In the genomic region with DNA sequence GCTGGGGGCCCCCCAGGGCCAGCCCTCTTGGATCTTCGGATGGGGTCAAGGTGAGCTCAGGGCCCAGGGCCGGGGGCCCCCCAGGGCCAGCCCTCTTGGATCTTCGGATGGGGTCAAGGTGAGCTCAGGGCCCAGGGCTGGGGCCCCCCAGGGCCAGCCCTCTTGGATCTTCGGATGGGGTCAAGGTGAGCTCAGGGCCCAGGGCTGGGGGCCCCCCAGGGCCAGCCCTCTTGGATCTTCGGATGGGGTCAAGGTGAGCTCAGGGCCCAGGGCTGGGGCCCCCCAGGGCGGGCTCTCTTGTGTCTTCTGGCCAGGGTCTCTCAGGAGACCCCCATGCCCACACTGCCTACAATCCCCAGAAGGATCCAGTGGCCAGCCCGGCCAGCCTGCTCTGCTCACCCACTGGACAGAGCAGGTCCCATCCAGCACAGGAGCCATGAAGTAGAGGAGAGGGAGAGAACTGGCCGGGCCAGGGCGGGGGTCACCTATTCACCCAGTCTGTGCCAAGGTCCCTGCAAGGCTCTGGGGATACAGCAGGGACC, we compare ENCODE assay signal across 11 cellular contexts. TPM values are rescaled to one million over a fixed set of nuclear protein-coding genes. Genes with fewer than 3 reads are reported as not detected.
DNase-seq lines count a peak whose midpoint lies in the region; ATAC-seq, FAIRE-seq and TF ChIP-seq lines count a peak whose summit lies in the region.
"Not testable (repeated sequence)": the region's sequence is repeated elsewhere in the genome, so short reads cannot be mapped to it uniquely, and the experiment has no call there.
"Had no signal": no experiment of that assay in that cellular context is flagged by ENCODE, and none has a peak within 500 bp of the region (broad histone marks: within the 10 kb centered on the region; RNA-seq: fewer than 3 reads in every experiment).

No MANE protein-coding gene starts in this region.

- not testable (repeated sequence) for BruUV-seq in HepG2 (replicated peaks; lab: Mats Ljungman, UMichigan)

- not testable (repeated sequence) for H4K20me1 ChIP-seq in HepG2 (ENCODE audit: insufficient read depth, low read length)

- not testable (repeated sequence) for H2BK120ac ChIP-seq in neuronal stem cell (ENCODE audit: low read depth, low read length)

- not testable (repeated sequence) for ATAC-seq in Right ventricle myocardium superior (ENCODE audit: poor library complexity); HepG2

- H3K36me3 ChIP-seq in H7 (replicated peaks; ENCODE audit: control insufficient read depth, insufficient read depth, low read length); HepG2 (replicated peaks in 1 of 2; ENCODE audit: control insufficient read depth in 1 of 2, insufficient read depth in 2 of 2, low read length in 2 of 2): not testable (repeated sequence)
- peaks cover 33% of the 10 kb centered on the region for H3K36me3 ChIP-seq in WERI-Rb-1
- H3K36me3 ChIP-seq in neuronal stem cell (replicated peaks in 1 of 2; ENCODE audit: control insufficient read depth in 2 of 2, insufficient read depth in 2 of 2, low read length in 2 of 2) = peaks cover 4 to 24% of the 10 kb centered on the region in 2 donors

- H3K23ac ChIP-seq in neuronal stem cell (ENCODE audit: low read depth, low read length, poor library complexity) = not testable (repeated sequence)

- H3K4me1 ChIP-seq in HepG2 (ENCODE audit: insufficient read depth, low read length) (peaks cover 61% of the 10 kb centered on the region), neuronal stem cell (ENCODE audit: control insufficient read depth in 2 of 2, insufficient read depth in 1 of 2, low read depth in 1 of 2, low read length in 2 of 2) (peaks cover 15 to 22% of the 10 kb centered on the region in 2 donors)

- CTCF ChIA-PET in HepG2 (lab: Yijun Ruan, JAX; ENCODE audit: low intra/inter-chr PET ratio, low total read pairs) = not testable (repeated sequence)

- DNase-seq in H7 = peak; percentile 22
- DNase-seq in WERI-Rb-1; HepG2 (ENCODE audit: low spot score); neuronal stem cell (ENCODE audit: low spot score): not testable (repeated sequence)
- peak; percentile 10 for DNase-seq in Right ventricle myocardium superior
- DNase-seq in posterior vena cava (ENCODE audit: low spot score) = peak; percentile 56

- H3K27me3 ChIP-seq in H7 (ENCODE audit: control insufficient read depth, insufficient read depth, low read length) (peaks cover 18% of the 10 kb centered on the region), neuronal stem cell (ENCODE audit: control insufficient read depth in 3 of 3, insufficient read depth in 3 of 3, low read depth in 1 of 3, low read length in 3 of 3) (peaks cover 0 to 14% (median 5%) of the 10 kb centered on the region in 3 experiments)
- H3K27me3 ChIP-seq in WERI-Rb-1 (ENCODE audit: insufficient read depth, low read depth, severe bottlenecking); HepG2 (ENCODE audit: control insufficient read depth in 1 of 2, insufficient read depth in 2 of 2, low read length in 2 of 2): not testable (repeated sequence)

- H3K4me3 ChIP-seq in H7 (ENCODE audit: insufficient read depth, low read depth, low read length); WERI-Rb-1 (ENCODE audit: low read depth, low read length); HepG2 (replicated peaks in 1 of 3; ENCODE audit: insufficient read depth in 1 of 3, low read depth in 2 of 3, low read length in 3 of 3); neuronal stem cell (ENCODE audit: low read length in 2 of 2): not testable (repeated sequence)

- H3K27ac ChIP-seq in C4-2B = peak overlapping the region; percentile 81
- H3K27ac ChIP-seq in WERI-Rb-1 = peak overlapping the region; percentile 90
- H3K27ac ChIP-seq in HepG2 (ENCODE audit: extremely low read length, insufficient read depth, low read length) = peak overlapping the region; percentile 8
- not testable (repeated sequence) for H3K27ac ChIP-seq in neuronal stem cell (replicated peaks; ENCODE audit: low read length)

- not testable (repeated sequence) for H3K9me3 ChIP-seq in WERI-Rb-1 (ENCODE audit: severe bottlenecking); HepG2 (ENCODE audit: low read length); neuronal stem cell (replicated peaks in 1 of 2; ENCODE audit: control insufficient read depth in 2 of 2, insufficient read depth in 1 of 2, low read depth in 1 of 2, low read length in 2 of 2)

- not testable (repeated sequence) for H2BK12ac ChIP-seq in neuronal stem cell (ENCODE audit: low read length)

- POLR2A ChIA-PET in HepG2 (lab: Yijun Ruan, JAX) = not testable (repeated sequence)

- TF ChIP-seq CTCF in C4-2B (conservative IDR thresholded peaks at IDR 0.05); WERI-Rb-1 (IDR thresholded peaks at IDR 0.05; ENCODE audit: low read depth, low read length); HepG2 (CRISPR knock-in tag; IDR thresholded peaks at IDR 0.05): not testable (repeated sequence)

- not testable (repeated sequence) for H3K4me2 ChIP-seq in HepG2 (ENCODE audit: low read depth, low read length); neuronal stem cell (ENCODE audit: insufficient read depth, low read length, poor library complexity, severe bottlenecking)

- not testable (repeated sequence) for H3K18ac ChIP-seq in neuronal stem cell (ENCODE audit: low read length)

- H4K8ac ChIP-seq in neuronal stem cell (ENCODE audit: low read depth, low read length) = not testable (repeated sequence)

- H2AFZ ChIP-seq in HepG2 (ENCODE audit: low read length); neuronal stem cell (ENCODE audit: low read length): not testable (repeated sequence)

- not testable (repeated sequence) for H4K91ac ChIP-seq in neuronal stem cell (ENCODE audit: low read depth, low read length, poor library complexity)

- not testable (repeated sequence) for H3K9ac ChIP-seq in HepG2 (ENCODE audit: insufficient read depth, low read depth, low read length); neuronal stem cell (ENCODE audit: low read depth, low read length, poor library complexity)

- in situ Hi-C loops in HepG2 (cut with HindIII; ENCODE audit: extremely low pct_ligation_motif_present, low pct_unique_long_range_greater_than_20kb) = not testable (repeated sequence)

- not testable (repeated sequence) for H3K14ac ChIP-seq in neuronal stem cell (ENCODE audit: low read length)

- not testable (repeated sequence) for H2BK15ac ChIP-seq in neuronal stem cell (ENCODE audit: low read length)

- 100% methylated on average over 4 of the region's 9 CpGs for WGBS in HepG2 (ENCODE audit: low lambda C conversion rate)
- no CpG with 5 or more reads among the region's 9 CpGs for WGBS in neuronal stem cell (ENCODE audit: extremely low coverage in 2 of 2, insufficient read length in 2 of 2, insufficient replicate concordance in 1 of 2), 2 donors

- FAIRE-seq in HepG2 (lab: Jason Lieb, UNC) = not testable (repeated sequence)

- TF ChIP-seq POLR2A in HepG2 (IDR thresholded peaks at IDR 0.05; ENCODE audit: insufficient read depth in 1 of 2, low read depth in 2 of 2, low read length in 2 of 2) = not testable (repeated sequence)

- TF ChIP-seq EP300 in HepG2 (IDR thresholded peaks at IDR 0.05; ENCODE audit: low read depth in 2 of 2, low read length in 2 of 2); HepG2 (CRISPR knock-in tag; IDR thresholded peaks at IDR 0.05; ENCODE audit: borderline replicate concordance): not testable (repeated sequence)

- peaks cover 49% of the 10 kb centered on the region for H3K79me2 ChIP-seq in HepG2 (ENCODE audit: insufficient read depth, low read length)

- peak overlapping the region; percentile 39 for H2BK5ac ChIP-seq in neuronal stem cell (ENCODE audit: low read length)

- not testable (repeated sequence) for H3K79me1 ChIP-seq in neuronal stem cell (ENCODE audit: low read depth, low read length)

- not testable (repeated sequence) for H2AK5ac ChIP-seq in neuronal stem cell (ENCODE audit: low read depth, low read length)

- H3K4ac ChIP-seq in neuronal stem cell (ENCODE audit: low read length) = not testable (repeated sequence)

- not testable (repeated sequence) for TF ChIP-seq RAD21 in HepG2 (CRISPR knock-in tag; IDR thresholded peaks at IDR 0.05)

- intact Hi-C loops in Right ventricle myocardium superior (cut with DNase I); HepG2 (cut with micrococcal nuclease; ENCODE audit: unreplicated experiment); posterior vena cava (cut with DNase I): not testable (repeated sequence)

RNA-seq across cellular contexts. Expression of gene RABL6, which starts 4.7 kb away (rescaled TPM):
- total RNA-seq in H7 (2014; rRNA removed; shearing (Covaris generic)) = 150 TPM in 2 replicates
- 68.0 TPM for total RNA-seq in Right ventricle myocardium superior
- total RNA-seq in HepG2 (2016; rRNA removed; fragmentation: Illumina TruSeq; extraction: Trizol) = 66.4 and 81.5 TPM in 2 replicates
- total RNA-seq in HepG2 (2016; cell fraction: cytosol; rRNA removed; fragmentation: Illumina TruSeq; extraction: Trizol; ENCODE audit: low read depth) = 37.0 and 38.7 TPM in 2 replicates
- 54.7 and 84.6 TPM in 2 replicates for total RNA-seq in HepG2 (2016; cell fraction: insoluble cytoplasmic fraction; rRNA removed; fragmentation: Illumina TruSeq; extraction: Trizol)
- total RNA-seq in HepG2 (2016; cell fraction: membrane; rRNA removed; fragmentation: Illumina TruSeq; extraction: Trizol) = 88.7 and 91.1 TPM in 2 replicates
- total RNA-seq in HepG2 (2016; cell fraction: nucleus; rRNA removed; fragmentation: Illumina TruSeq; extraction: Trizol) = 50.3 and 58.9 TPM in 2 replicates
- polyA plus RNA-seq in HepG2 (2011; rRNA removed) = 125 and 139 TPM in 2 replicates
- 72.4 and 105 TPM in 2 replicates for polyA plus RNA-seq in HepG2 (2011; cell fraction: cytosol; rRNA removed)
- polyA plus RNA-seq in HepG2 (2011; cell fraction: nucleus; rRNA removed) = 222 and 282 TPM in 2 replicates
- polyA plus RNA-seq in HepG2 (2012) = 114 and 126 TPM in 2 replicates
- polyA plus RNA-seq in HepG2 (2016; cell fraction: cytosol; fragmentation: Illumina TruSeq; extraction: Trizol; ENCODE audit: low read depth) = 45.2 and 45.6 TPM in 2 replicates
- polyA plus RNA-seq in HepG2 (2016; cell fraction: insoluble cytoplasmic fraction; fragmentation: Illumina TruSeq; extraction: Trizol; ENCODE audit: low read depth) = 68.3 and 84.3 TPM in 2 replicates
- 80.1 and 85.2 TPM in 2 replicates for polyA plus RNA-seq in HepG2 (2016; cell fraction: membrane; fragmentation: Illumina TruSeq; extraction: Trizol; ENCODE audit: low read depth)
- polyA plus RNA-seq in HepG2 (2016; cell fraction: nucleus; fragmentation: Illumina TruSeq; extraction: Trizol; ENCODE audit: insufficient read depth, low read depth) = 135 and 137 TPM in 2 replicates
- polyA minus RNA-seq in HepG2 (2011; rRNA and poly(A)+ RNA removed; ENCODE audit: low replicate concordance) = 117 and 139 TPM in 2 replicates
- 60.1 and 64.7 TPM in 2 replicates for polyA minus RNA-seq in HepG2 (2011; cell fraction: cytosol; rRNA and poly(A)+ RNA removed)
- polyA minus RNA-seq in HepG2 (2011; cell fraction: nucleus; rRNA and poly(A)+ RNA removed) = 67.3 and 68.4 TPM in 2 replicates
- 115 TPM for polyA plus RNA-seq in neuronal stem cell (2013, experiment 1 of 2)
- 112 TPM for polyA plus RNA-seq in neuronal stem cell (2013, experiment 2 of 2)
- 10 to 100 TPM; 47.9 to 49.8 TPM for total RNA-seq in posterior vena cava

RNA-seq across cellular contexts. Expression of gene CCDC183, which starts 6.9 kb away (rescaled TPM):
- 0.66 and 0.85 TPM in 2 replicates for total RNA-seq in H7 (2014; rRNA removed; shearing (Covaris generic))
- total RNA-seq in Right ventricle myocardium superior (1.5 TPM), HepG2 (2016; rRNA removed; fragmentation: Illumina TruSeq; extraction: Trizol) (3.0 and 5.0 TPM in 2 replicates), posterior vena cava (under 1 TPM; 0.29 to 0.42 TPM)
- total RNA-seq in HepG2 (2016; cell fraction: cytosol; rRNA removed; fragmentation: Illumina TruSeq; extraction: Trizol; ENCODE audit: low read depth) = 7.7 and 12.2 TPM in 2 replicates
- 2.7 and 3.9 TPM in 2 replicates for total RNA-seq in HepG2 (2016; cell fraction: insoluble cytoplasmic fraction; rRNA removed; fragmentation: Illumina TruSeq; extraction: Trizol)
- total RNA-seq in HepG2 (2016; cell fraction: membrane; rRNA removed; fragmentation: Illumina TruSeq; extraction: Trizol) = 8.1 and 14.4 TPM in 2 replicates
- total RNA-seq in HepG2 (2016; cell fraction: nucleus; rRNA removed; fragmentation: Illumina TruSeq; extraction: Trizol) = 1.6 and 3.7 TPM in 2 replicates
- polyA plus RNA-seq in HepG2 (2011; rRNA removed) = 66.4 and 91.2 TPM in 2 replicates
- 27.0 and 41.7 TPM in 2 replicates for polyA plus RNA-seq in HepG2 (2011; cell fraction: cytosol; rRNA removed)
- polyA plus RNA-seq in HepG2 (2011; cell fraction: nucleus; rRNA removed) = 838 and 949 TPM in 2 replicates
- polyA plus RNA-seq in HepG2 (2012) = 36.4 and 41.6 TPM in 2 replicates
- 10.3 and 12.4 TPM in 2 replicates for polyA plus RNA-seq in HepG2 (2016; cell fraction: cytosol; fragmentation: Illumina TruSeq; extraction: Trizol; ENCODE audit: low read depth)
- 4.0 and 6.0 TPM in 2 replicates for polyA plus RNA-seq in HepG2 (2016; cell fraction: insoluble cytoplasmic fraction; fragmentation: Illumina TruSeq; extraction: Trizol; ENCODE audit: low read depth)
- 10.0 and 11.0 TPM in 2 replicates for polyA plus RNA-seq in HepG2 (2016; cell fraction: membrane; fragmentation: Illumina TruSeq; extraction: Trizol; ENCODE audit: low read depth)
- 5.5 and 8.4 TPM in 2 replicates for polyA plus RNA-seq in HepG2 (2016; cell fraction: nucleus; fragmentation: Illumina TruSeq; extraction: Trizol; ENCODE audit: insufficient read depth, low read depth)
- polyA minus RNA-seq in HepG2 (2011; rRNA and poly(A)+ RNA removed; ENCODE audit: low replicate concordance) = 0.12 and 15.7 TPM in 2 replicates
- polyA minus RNA-seq in HepG2 (2011; cell fraction: cytosol; rRNA and poly(A)+ RNA removed) = 5.2 and 6.7 TPM in 2 replicates
- polyA minus RNA-seq in HepG2 (2011; cell fraction: nucleus; rRNA and poly(A)+ RNA removed) = 70.7 and 83.0 TPM in 2 replicates
- polyA plus RNA-seq in neuronal stem cell (2013, experiment 1 of 2) = 2.7 TPM
- polyA plus RNA-seq in neuronal stem cell (2013, experiment 2 of 2) = 2.7 TPM

RNA-seq across cellular contexts. Expression of gene TMEM141, which starts 11.9 kb away (rescaled TPM):
- 73.9 and 80.6 TPM in 2 replicates for total RNA-seq in H7 (2014; rRNA removed; shearing (Covaris generic))
- 70.9 TPM for total RNA-seq in Right ventricle myocardium superior
- total RNA-seq in HepG2 (2016; rRNA removed; fragmentation: Illumina TruSeq; extraction: Trizol) = 81.0 and 84.7 TPM in 2 replicates
- total RNA-seq in HepG2 (2016; cell fraction: cytosol; rRNA removed; fragmentation: Illumina TruSeq; extraction: Trizol; ENCODE audit: low read depth) = 70.4 and 100.0 TPM in 2 replicates
- total RNA-seq in HepG2 (2016; cell fraction: insoluble cytoplasmic fraction; rRNA removed; fragmentation: Illumina TruSeq; extraction: Trizol) = 80.8 and 84.7 TPM in 2 replicates
- 80.1 and 91.8 TPM in 2 replicates for total RNA-seq in HepG2 (2016; cell fraction: membrane; rRNA removed; fragmentation: Illumina TruSeq; extraction: Trizol)
- 33.1 and 42.9 TPM in 2 replicates for total RNA-seq in HepG2 (2016; cell fraction: nucleus; rRNA removed; fragmentation: Illumina TruSeq; extraction: Trizol)
- polyA plus RNA-seq in HepG2 (2011; rRNA removed) = 199 and 202 TPM in 2 replicates
- 251 and 366 TPM in 2 replicates for polyA plus RNA-seq in HepG2 (2011; cell fraction: cytosol; rRNA removed)
- 166 and 175 TPM in 2 replicates for polyA plus RNA-seq in HepG2 (2011; cell fraction: nucleus; rRNA removed)
- 67.3 and 131 TPM in 2 replicates for polyA plus RNA-seq in HepG2 (2012)
- polyA plus RNA-seq in HepG2 (2016; cell fraction: cytosol; fragmentation: Illumina TruSeq; extraction: Trizol; ENCODE audit: low read depth) = 77.4 and 109 TPM in 2 replicates
- polyA plus RNA-seq in HepG2 (2016; cell fraction: insoluble cytoplasmic fraction; fragmentation: Illumina TruSeq; extraction: Trizol; ENCODE audit: low read depth) = 78.7 and 86.2 TPM in 2 replicates
- 77.7 and 87.6 TPM in 2 replicates for polyA plus RNA-seq in HepG2 (2016; cell fraction: membrane; fragmentation: Illumina TruSeq; extraction: Trizol; ENCODE audit: low read depth)
- polyA plus RNA-seq in HepG2 (2016; cell fraction: nucleus; fragmentation: Illumina TruSeq; extraction: Trizol; ENCODE audit: insufficient read depth, low read depth) = 59.2 and 68.0 TPM in 2 replicates
- 52.1 and 111 TPM in 2 replicates for polyA minus RNA-seq in HepG2 (2011; rRNA and poly(A)+ RNA removed; ENCODE audit: low replicate concordance)
- polyA minus RNA-seq in HepG2 (2011; cell fraction: cytosol; rRNA and poly(A)+ RNA removed) = 30.4 and 35.6 TPM in 2 replicates
- 38.6 and 51.1 TPM in 2 replicates for polyA minus RNA-seq in HepG2 (2011; cell fraction: nucleus; rRNA and poly(A)+ RNA removed)
- polyA plus RNA-seq in neuronal stem cell (2013, experiment 1 of 2) = 30.7 TPM
- 29.9 TPM for polyA plus RNA-seq in neuronal stem cell (2013, experiment 2 of 2)
- total RNA-seq in posterior vena cava = 10 to 100 TPM; 28.1 to 33.9 TPM

RNA-seq across cellular contexts. Expression of gene LCN15, which starts 38.8 kb away (rescaled TPM):
- total RNA-seq in H7 (2014; rRNA removed; shearing (Covaris generic)) = 0.18 TPM in 1 of 2 replicates, not detected in the other
- total RNA-seq in Right ventricle myocardium superior = not detected
- total RNA-seq in HepG2 (2016; rRNA removed; fragmentation: Illumina TruSeq; extraction: Trizol) = 0.29 and 1.3 TPM in 2 replicates
- 1.3 and 1.9 TPM in 2 replicates for total RNA-seq in HepG2 (2016; cell fraction: cytosol; rRNA removed; fragmentation: Illumina TruSeq; extraction: Trizol; ENCODE audit: low read depth)
- total RNA-seq in HepG2 (2016; cell fraction: insoluble cytoplasmic fraction; rRNA removed; fragmentation: Illumina TruSeq; extraction: Trizol) = 0.55 and 1.00 TPM in 2 replicates
- total RNA-seq in HepG2 (2016; cell fraction: membrane; rRNA removed; fragmentation: Illumina TruSeq; extraction: Trizol) = 0.96 and 1.5 TPM in 2 replicates
- 0.41 and 0.99 TPM in 2 replicates for total RNA-seq in HepG2 (2016; cell fraction: nucleus; rRNA removed; fragmentation: Illumina TruSeq; extraction: Trizol)
- polyA plus RNA-seq in HepG2 (2011; rRNA removed) = 32.9 and 53.7 TPM in 2 replicates
- polyA plus RNA-seq in HepG2 (2011; cell fraction: cytosol; rRNA removed) = 35.0 and 114 TPM in 2 replicates
- polyA plus RNA-seq in HepG2 (2011; cell fraction: nucleus; rRNA removed) = 18.7 and 43.2 TPM in 2 replicates
- 13.7 and 27.0 TPM in 2 replicates for polyA plus RNA-seq in HepG2 (2012)
- 1.2 and 1.3 TPM in 2 replicates for polyA plus RNA-seq in HepG2 (2016; cell fraction: cytosol; fragmentation: Illumina TruSeq; extraction: Trizol; ENCODE audit: low read depth)
- 0.36 and 0.57 TPM in 2 replicates for polyA plus RNA-seq in HepG2 (2016; cell fraction: insoluble cytoplasmic fraction; fragmentation: Illumina TruSeq; extraction: Trizol; ENCODE audit: low read depth)
- 0.84 and 0.88 TPM in 2 replicates for polyA plus RNA-seq in HepG2 (2016; cell fraction: membrane; fragmentation: Illumina TruSeq; extraction: Trizol; ENCODE audit: low read depth)
- polyA plus RNA-seq in HepG2 (2016; cell fraction: nucleus; fragmentation: Illumina TruSeq; extraction: Trizol; ENCODE audit: insufficient read depth, low read depth) = 0.93 and 1.4 TPM in 2 replicates
- polyA minus RNA-seq in HepG2 (2011; rRNA and poly(A)+ RNA removed; ENCODE audit: low replicate concordance) = 28.1 TPM in 1 of 2 replicates, not detected in the other
- polyA minus RNA-seq in HepG2 (2011; cell fraction: cytosol; rRNA and poly(A)+ RNA removed) = 3.6 and 11.7 TPM in 2 replicates
- 2.1 and 3.2 TPM in 2 replicates for polyA minus RNA-seq in HepG2 (2011; cell fraction: nucleus; rRNA and poly(A)+ RNA removed)
- 0.03 TPM for polyA plus RNA-seq in neuronal stem cell (2013, experiment 1 of 2)
- polyA plus RNA-seq in neuronal stem cell (2013, experiment 2 of 2) = 0.08 TPM
- not detected for total RNA-seq in posterior vena cava
- total RNA-seq: Caco-2; CD8-positive, alpha-beta T cell; GM23248; H9 had no signal
- polyA plus RNA-seq: GM23248 had no signal

RNA-seq across cellular contexts. Expression of gene AJM1, which starts 39.2 kb away (rescaled TPM):
- 0.14 and 0.52 TPM in 2 replicates for total RNA-seq in H7 (2014; rRNA removed; shearing (Covaris generic))
- total RNA-seq in Right ventricle myocardium superior = 7.3 TPM
- total RNA-seq in HepG2 (2016; rRNA removed; fragmentation: Illumina TruSeq; extraction: Trizol) = 0.48 and 1.1 TPM in 2 replicates
- 0.61 and 0.71 TPM in 2 replicates for total RNA-seq in HepG2 (2016; cell fraction: cytosol; rRNA removed; fragmentation: Illumina TruSeq; extraction: Trizol; ENCODE audit: low read depth)
- 0.30 and 1.00 TPM in 2 replicates for total RNA-seq in HepG2 (2016; cell fraction: insoluble cytoplasmic fraction; rRNA removed; fragmentation: Illumina TruSeq; extraction: Trizol)
- total RNA-seq in HepG2 (2016; cell fraction: membrane; rRNA removed; fragmentation: Illumina TruSeq; extraction: Trizol) = 0.59 and 0.90 TPM in 2 replicates
- 1.0 TPM in 2 replicates for total RNA-seq in HepG2 (2016; cell fraction: nucleus; rRNA removed; fragmentation: Illumina TruSeq; extraction: Trizol)
- polyA plus RNA-seq in HepG2 (2011; rRNA removed) = 1.2 and 1.4 TPM in 2 replicates
- 0.45 and 0.97 TPM in 2 replicates for polyA plus RNA-seq in HepG2 (2011; cell fraction: cytosol; rRNA removed)
- 22.1 and 27.9 TPM in 2 replicates for polyA plus RNA-seq in HepG2 (2011; cell fraction: nucleus; rRNA removed)
- 2.2 TPM in 2 replicates for polyA plus RNA-seq in HepG2 (2012)
- polyA plus RNA-seq in HepG2 (2016; cell fraction: cytosol; fragmentation: Illumina TruSeq; extraction: Trizol; ENCODE audit: low read depth) = 0.40 and 0.78 TPM in 2 replicates
- 0.61 and 0.74 TPM in 2 replicates for polyA plus RNA-seq in HepG2 (2016; cell fraction: insoluble cytoplasmic fraction; fragmentation: Illumina TruSeq; extraction: Trizol; ENCODE audit: low read depth)
- polyA plus RNA-seq in HepG2 (2016; cell fraction: membrane; fragmentation: Illumina TruSeq; extraction: Trizol; ENCODE audit: low read depth) = 0.52 and 0.76 TPM in 2 replicates
- 4.1 and 4.6 TPM in 2 replicates for polyA plus RNA-seq in HepG2 (2016; cell fraction: nucleus; fragmentation: Illumina TruSeq; extraction: Trizol; ENCODE audit: insufficient read depth, low read depth)
- 0.77 and 1.1 TPM in 2 replicates for polyA minus RNA-seq in HepG2 (2011; rRNA and poly(A)+ RNA removed; ENCODE audit: low replicate concordance)
- polyA minus RNA-seq in HepG2 (2011; cell fraction: cytosol; rRNA and poly(A)+ RNA removed) = 1.5 and 1.8 TPM in 2 replicates
- 3.0 and 3.3 TPM in 2 replicates for polyA minus RNA-seq in HepG2 (2011; cell fraction: nucleus; rRNA and poly(A)+ RNA removed)
- 0.42 TPM for polyA plus RNA-seq in neuronal stem cell (2013, experiment 1 of 2)
- 0.44 TPM for polyA plus RNA-seq in neuronal stem cell (2013, experiment 2 of 2)
- 1 to 10 TPM; 4.7 to 5.9 TPM for total RNA-seq in posterior vena cava
